Comparison of ENCODE assay signal across 17 cellular contexts in the genomic region with DNA sequence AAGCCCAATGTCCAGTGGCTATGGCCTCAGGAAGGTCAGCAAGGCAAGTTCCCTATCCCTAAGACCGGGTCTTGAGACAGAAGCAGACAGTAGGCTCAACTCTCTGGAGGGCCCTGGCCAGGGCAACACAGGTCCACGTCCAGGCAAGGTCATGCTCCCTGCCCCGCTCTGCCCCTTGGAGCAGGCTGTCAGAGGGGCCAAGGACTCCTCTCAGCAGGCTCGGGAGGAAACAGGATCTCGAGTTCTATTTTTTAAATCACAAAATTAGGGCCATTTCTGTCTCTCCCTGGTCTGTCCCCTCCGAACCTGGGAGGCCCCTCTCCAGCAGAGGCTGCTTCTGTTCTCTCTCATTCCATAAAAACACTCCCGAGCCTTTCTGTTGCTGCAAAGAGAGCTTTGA. TPM values are rescaled to one million over a fixed set of nuclear protein-coding genes. Genes with fewer than 3 reads are reported as not detected.
"Had no signal": no experiment of that assay in that cellular context is flagged by ENCODE, and none has a peak within 500 bp of the region (broad histone marks: within the 10 kb centered on the region; RNA-seq: fewer than 3 reads in every experiment).

No MANE protein-coding gene starts in this region.

- DNase-seq: activated CD4-positive, alpha-beta T cell treated with anti-CD3 and anti-CD28 coated beads, Interleukin-2, amount 50 U/mL, for 48 hours; activated naive CD4-positive, alpha-beta T cell treated with Interleukin-2 at 50 U/mL for 16 hours; dermis blood vessel endothelial cell; effector memory CD4-positive, alpha-beta T cell; esophagus squamous epithelium; mesendoderm; naive thymus-derived CD4-positive, alpha-beta T cell; retina; stimulated activated naive B cell treated with anti-CD40 and anti-IgM and Interleukin-4, amounts not matched to agents 10 μg/mL and 1 μg/mL and 100 μg/mL, for 72 hours; SW 1271 had no signal

- H3K9me3 Mint-ChIP-seq: activated T-helper 17 cell treated with anti-CD3 and anti-CD28 coated beads, Interleukin-2, amount 50 U/mL, for 72 hours; naive thymus-derived CD4-positive, alpha-beta T cell; stimulated activated naive B cell treated with anti-CD40 and anti-IgM and Interleukin-4, amounts not matched to agents 10 μg/mL and 1 μg/mL and 100 μg/mL, for 72 hours had no signal

- H3K36me3 ChIP-seq: esophagus squamous epithelium, tibial nerve, vagina had no signal

- H3K27ac Mint-ChIP-seq: activated T-helper 17 cell treated with anti-CD3 and anti-CD28 coated beads, Interleukin-2, amount 50 U/mL, for 72 hours; naive thymus-derived CD4-positive, alpha-beta T cell; stimulated activated naive B cell treated with anti-CD40 and anti-IgM and Interleukin-4, amounts not matched to agents 10 μg/mL and 1 μg/mL and 100 μg/mL, for 72 hours had no signal

- ATAC-seq: activated T-helper 17 cell treated with anti-CD3 and anti-CD28 coated beads, Interleukin-2, amount 50 U/mL, for 72 hours; naive thymus-derived CD4-positive, alpha-beta T cell; stimulated activated naive B cell treated with anti-CD40 and anti-IgM and Interleukin-4, amounts not matched to agents 10 μg/mL and 1 μg/mL and 100 μg/mL, for 72 hours had no signal

- H3K4me1 Mint-ChIP-seq: activated T-helper 17 cell treated with anti-CD3 and anti-CD28 coated beads, Interleukin-2, amount 50 U/mL, for 72 hours had no signal

- H3K27me3 ChIP-seq: vagina had no signal

- H3K4me3 ChIP-seq: esophagus squamous epithelium had no signal

- H3K9me3 ChIP-seq: esophagus squamous epithelium, tibial nerve, vagina had no signal

- H3K4me3 Mint-ChIP-seq: activated T-helper 17 cell treated with anti-CD3 and anti-CD28 coated beads, Interleukin-2, amount 50 U/mL, for 72 hours; naive thymus-derived CD4-positive, alpha-beta T cell; stimulated activated naive B cell treated with anti-CD40 and anti-IgM and Interleukin-4, amounts not matched to agents 10 μg/mL and 1 μg/mL and 100 μg/mL, for 72 hours had no signal

- H3K36me3 Mint-ChIP-seq: naive thymus-derived CD4-positive, alpha-beta T cell; stimulated activated naive B cell treated with anti-CD40 and anti-IgM and Interleukin-4, amounts not matched to agents 10 μg/mL and 1 μg/mL and 100 μg/mL, for 72 hours had no signal

- H3K27ac ChIP-seq: esophagus squamous epithelium, tibial nerve, vagina had no signal

RNA-seq across cellular contexts. Expression of gene FCN1, which starts 24.3 kb away (rescaled TPM):
- total RNA-seq: activated T-helper 17 cell treated with anti-CD3 and anti-CD28 coated beads, Interleukin-2, amount 50 U/mL, for 72 hours; astrocyte; bronchial epithelial cell; dermis blood vessel endothelial cell; fibroblast of villous mesenchyme; T-helper 2 cell treated with Interferon-gamma antibody and Interleukin-4, amounts not matched to agents 100 ng/mL and 5 ng/mL, for 36 hours had no signal
